ENCODE assay signal across 9 cellular contexts in the genomic region with DNA sequence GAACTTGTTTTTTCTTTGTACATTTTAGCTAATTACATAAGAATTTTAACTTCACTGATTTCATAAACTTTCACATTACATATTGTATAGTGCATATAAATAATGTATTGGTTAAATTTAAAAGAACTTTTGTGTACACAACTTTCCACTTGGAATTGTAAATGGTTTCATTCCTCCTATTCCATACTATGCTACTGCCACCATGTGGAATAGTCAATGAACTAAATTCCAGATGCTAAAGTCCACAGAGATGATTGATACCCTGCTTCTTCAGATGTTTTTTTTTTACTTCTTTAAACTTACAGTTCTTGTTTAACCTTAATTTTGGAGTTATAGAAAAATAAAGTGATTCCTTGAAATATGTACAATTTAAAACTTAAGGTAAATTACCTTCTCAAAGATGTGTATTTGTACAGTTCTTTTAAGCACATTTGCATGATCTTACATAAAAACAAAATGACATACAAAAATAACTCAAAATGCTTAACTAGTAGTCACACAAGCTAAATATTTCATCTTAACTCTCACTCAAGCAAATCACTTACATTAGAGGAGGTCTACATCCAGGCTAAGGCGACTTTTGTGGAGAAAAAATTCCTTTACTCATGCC.
DNase-seq lines count a peak whose midpoint lies in the region; ATAC-seq and TF ChIP-seq lines count a peak whose summit lies in the region.
"Had no signal": no experiment of that assay in that cellular context is flagged by ENCODE, and none has a peak within 500 bp of the region (broad histone marks: within the 10 kb centered on the region; RNA-seq: fewer than 3 reads in every experiment).

No MANE protein-coding gene starts in this region.

- H3K4me3 Mint-ChIP-seq in CD8-positive, alpha-beta T cell = no peak overlapping the region
- H3K4me3 Mint-ChIP-seq: CD4-positive, CD25-positive, alpha-beta regulatory T cell had no signal

- ATAC-seq in HG03432 (IDR thresholded peaks at IDR 0.05; ENCODE audit: unreplicated experiment) = no peak
- no peak for ATAC-seq in CD8-positive, alpha-beta T cell

- H3K4me3 ChIP-seq in epithelial cell of proximal tubule (ENCODE audit: low read depth, low read length) = no peak overlapping the region
- no peak overlapping the region for H3K4me3 ChIP-seq in CD8-positive, alpha-beta T cell (ENCODE audit: low read depth, low read length)

- no peak overlapping the region for H3K27ac ChIP-seq in CD8-positive, alpha-beta T cell (ENCODE audit: low read depth, low read length)

- H3K9me3 Mint-ChIP-seq in CD8-positive, alpha-beta T cell = no peaks in the 10 kb centered on the region

- H3K27ac Mint-ChIP-seq in CD8-positive, alpha-beta T cell = no peak overlapping the region
- H3K27ac Mint-ChIP-seq: CD4-positive, CD25-positive, alpha-beta regulatory T cell had no signal

- peak; percentile 67 for TF ChIP-seq CTCF in epithelial cell of proximal tubule (conservative IDR thresholded peaks at IDR 0.05; ENCODE audit: low read depth, low read length)
- no peak for TF ChIP-seq CTCF in CD8-positive, alpha-beta T cell (IDR thresholded peaks at IDR 0.05)

- H3K27me3 Mint-ChIP-seq in CD8-positive, alpha-beta T cell (ENCODE audit: low read depth) = no peaks in the 10 kb centered on the region
- H3K27me3 Mint-ChIP-seq: CD4-positive, CD25-positive, alpha-beta regulatory T cell had no signal

- H3K27me3 ChIP-seq in CD8-positive, alpha-beta T cell (ENCODE audit: insufficient read depth, low read length) = no peaks in the 10 kb centered on the region

- no peaks in the 10 kb centered on the region for H3K36me3 Mint-ChIP-seq in CD8-positive, alpha-beta T cell
- H3K36me3 Mint-ChIP-seq: CD4-positive, CD25-positive, alpha-beta regulatory T cell had no signal

- peak; percentile 9 for DNase-seq in NCI-H2029 treated with DMSO at 0.1 percent for 48 hours (lab: John Stamatoyannopoulos, UW)
- DNase-seq in NCI-H2029 (lab: John Stamatoyannopoulos, UW) = no peak
- DNase-seq in NCI-H446 treated with DMSO at 0.1 percent for 48 hours (lab: John Stamatoyannopoulos, UW) = peak; percentile 8
- DNase-seq in epithelial cell of proximal tubule (ENCODE audit: low read depth) = peak; percentile 15
- DNase-seq in renal cortical epithelial cell (ENCODE audit: low read depth) = peak; percentile 45
- no peak for DNase-seq in NK-92 (lab: John Stamatoyannopoulos, UW; ENCODE audit: unreplicated experiment)
- no peak for DNase-seq in CD8-positive, alpha-beta T cell
- DNase-seq: CD4-positive, CD25-positive, alpha-beta regulatory T cell had no signal

- POLR2A ChIA-PET in CD8-positive, alpha-beta T cell (lab: Charles Lee) = no interaction called here

- CTCF ChIA-PET in CD8-positive, alpha-beta T cell (lab: Charles Lee) = no interaction called here

- no peaks in the 10 kb centered on the region for H3K4me1 ChIP-seq in CD8-positive, alpha-beta T cell (ENCODE audit: insufficient read depth, low read length)

- H3K36me3 ChIP-seq in CD8-positive, alpha-beta T cell (ENCODE audit: insufficient read depth, low read length) = no peaks in the 10 kb centered on the region

- H3K4me1 Mint-ChIP-seq in CD8-positive, alpha-beta T cell (ENCODE audit: low read depth) = no peaks in the 10 kb centered on the region
- H3K4me1 Mint-ChIP-seq: CD4-positive, CD25-positive, alpha-beta regulatory T cell had no signal

- intact Hi-C loops in CD8-positive, alpha-beta T cell (cut with DNase I, micrococcal nuclease) = no loop called here

- no peaks in the 10 kb centered on the region for H3K9me3 ChIP-seq in CD8-positive, alpha-beta T cell (ENCODE audit: low read length)

Comparison
In these comparisons a context has a peak if more than half of its experiments do, and no peak if none do; other contexts are left out.
1. DNase-seq: peak in NCI-H2029 treated with DMSO at 0.1 percent for 48 hours (single experiment), NCI-H446 treated with DMSO at 0.1 percent for 48 hours (single experiment), epithelial cell of proximal tubule (single experiment) and renal cortical epithelial cell (single experiment); none in NCI-H2029 (single experiment), NK-92 (single experiment) and CD8-positive, alpha-beta T cell (0 of 7).